9 cellular contexts compared by ENCODE assay signal in the genomic region with DNA sequence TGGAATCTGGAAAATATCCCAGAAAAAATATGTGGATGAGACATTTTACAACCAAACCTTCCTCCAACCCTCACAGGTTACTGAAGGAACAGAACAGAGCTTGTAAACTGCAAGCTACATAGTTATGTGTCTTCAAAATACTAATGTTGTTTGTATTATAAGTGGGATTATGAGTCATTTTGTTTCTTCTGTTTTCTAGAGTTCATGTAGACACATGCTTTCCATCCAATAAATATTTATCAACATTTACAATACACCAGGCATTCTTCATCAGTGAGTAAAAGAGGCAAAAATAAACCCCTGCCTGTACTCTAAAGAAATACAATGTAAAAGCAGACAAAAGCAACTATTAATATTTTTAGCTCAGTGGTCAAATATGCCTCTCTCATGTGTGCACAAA.
"Had no signal": no experiment of that assay in that cellular context is flagged by ENCODE, and none has a peak within 500 bp of the region (broad histone marks: within the 10 kb centered on the region; RNA-seq: fewer than 3 reads in every experiment).

No MANE protein-coding gene starts in this region.

- H3K27me3 ChIP-seq: tibial nerve, uterus had no signal

- H3K4me1 ChIP-seq: tibial nerve, uterus had no signal

- H3K4me3 ChIP-seq: tibial nerve, uterus had no signal

- H3K36me3 ChIP-seq: tibial nerve, uterus had no signal

- H3K27ac ChIP-seq: tibial nerve, uterus had no signal

- H3K9me3 ChIP-seq: uterus had no signal

- DNase-seq: activated CD4-positive, alpha-beta T cell treated with anti-CD3 and anti-CD28 coated beads, Interleukin-2, amount 50 U/mL, for 4 hours; activated T-cell treated with anti-CD3 and anti-CD28 coated beads, Interleukin-2, amount 50 U/mL, for 1 hour; glutamatergic neuron; right cardiac atrium; stimulated activated CD4-positive, alpha-beta T cell treated with anti-CD3 and anti-CD28 coated beads, Interleukin-4, amount 100 ng/mL, for 4 hours; stimulated activated CD8-positive, alpha-beta memory T cell treated with anti-CD3 and anti-CD28 coated beads, Interleukin-4, amount 100 ng/mL, for 48 hours; stimulated activated naive CD4-positive, alpha-beta T cell treated with Interleukin-2 at 50 U/mL for 16 hours; uterus had no signal
